In genomic region chr15:90873998-90874605, GRCh38 we compare ENCODE assay signal across 1 cellular context.
TF ChIP-seq lines count a peak whose summit lies in the region.

No MANE protein-coding gene starts in this region.

TF ChIP-seq in HEK293, 187 proteins besides CTCF, POLR2A, EP300 and RAD21 (continued from another document):
- TF ChIP-seq ZNF280C (tag by site-specific recombination; IDR thresholded peaks at IDR 0.05) (no peak), ZNF302 (tag by site-specific recombination; IDR thresholded peaks at IDR 0.05; ENCODE audit: low read depth) (no peak), ZNF626 (tag by site-specific recombination; IDR thresholded peaks at IDR 0.05) (no peak), ZNF211 (tag by site-specific recombination; IDR thresholded peaks at IDR 0.05; ENCODE audit: low read depth) (no peak), ZFP37 (tag by site-specific recombination; IDR thresholded peaks at IDR 0.05) (no peak), ZNF449 (tag by site-specific recombination; IDR thresholded peaks at IDR 0.05) (no peak), ZNF19 (tag by site-specific recombination; IDR thresholded peaks at IDR 0.05; ENCODE audit: low read depth) (no peak), ZBTB26 (tag by site-specific recombination; optimal IDR thresholded peaks at IDR 0.05) (no peak), ZNF10 (tag by site-specific recombination; IDR thresholded peaks at IDR 0.05) (no peak), SP2 (tag by site-specific recombination; IDR thresholded peaks at IDR 0.05) (no peak), ZSCAN23 (tag by site-specific recombination; IDR thresholded peaks at IDR 0.05) (no peak), ZNF148 (tag by site-specific recombination; IDR thresholded peaks at IDR 0.05; ENCODE audit: borderline replicate concordance) (no peak), REST (tag by site-specific recombination; IDR thresholded peaks at IDR 0.05) (no peak), KLF17 (tag by site-specific recombination; IDR thresholded peaks at IDR 0.05) (no peak), BCL11B (tag by site-specific recombination; IDR thresholded peaks at IDR 0.05; ENCODE audit: low read depth) (no peak), KLF1 (tag by site-specific recombination; IDR thresholded peaks at IDR 0.05) (peak; percentile 40; the same call in 1 of the 2 replicates), YY2 (tag by site-specific recombination; IDR thresholded peaks at IDR 0.05) (no peak), ZNF544 (tag by site-specific recombination; IDR thresholded peaks at IDR 0.05) (no peak), ZNF423 (tag by site-specific recombination; IDR thresholded peaks at IDR 0.05) (0 out of 2 replicates have a peak, but pooled peaks have one; percentile 14), ZBTB20 (tag by site-specific recombination; IDR thresholded peaks at IDR 0.05) (peak; percentile 90; the same call in 1 of the 2 replicates), ZNF837 (tag by site-specific recombination; IDR thresholded peaks at IDR 0.05) (no peak), ZNF274 (IDR thresholded peaks at IDR 0.05; ENCODE audit: low read length) (no peak), ZNF274 (tag by site-specific recombination; IDR thresholded peaks at IDR 0.05; ENCODE audit: borderline replicate concordance) (no peak), OSR2 (tag by site-specific recombination; IDR thresholded peaks at IDR 0.05) (peak; percentile 88), ZNF26 (tag by site-specific recombination; IDR thresholded peaks at IDR 0.05) (no peak), AEBP2 (tag by site-specific recombination; IDR thresholded peaks at IDR 0.05; ENCODE audit: borderline replicate concordance) (no peak), ZNF645 (tag by site-specific recombination; IDR thresholded peaks at IDR 0.05) (no peak), ZBTB48 (tag by site-specific recombination; IDR thresholded peaks at IDR 0.05) (peak; percentile 68; the same call in 1 of the 2 replicates), ZNF292 (tag by site-specific recombination; IDR thresholded peaks at IDR 0.05; ENCODE audit: borderline replicate concordance, low read depth) (no peak), KLF9 (tag by site-specific recombination; IDR thresholded peaks at IDR 0.05; ENCODE audit: low read depth) (peak; percentile 51; the same call in 1 of the 2 replicates), ZNF239 (tag by site-specific recombination; IDR thresholded peaks at IDR 0.05) (no peak), MYNN (tag by site-specific recombination; IDR thresholded peaks at IDR 0.05; ENCODE audit: borderline replicate concordance) (no peak), ZNF747 (tag by site-specific recombination; IDR thresholded peaks at IDR 0.05) (no peak), ZNF624 (tag by site-specific recombination; IDR thresholded peaks at IDR 0.05) (no peak), ZEB2 (tag by site-specific recombination; IDR thresholded peaks at IDR 0.05) (no peak), ZNF398 (tag by site-specific recombination; IDR thresholded peaks at IDR 0.05) (peak; percentile 17; the same call in 1 of the 2 replicates), GLIS2 (tag by site-specific recombination; IDR thresholded peaks at IDR 0.05) (peak; percentile 88)
